In genomic region chrY:24825069-24825468, GRCh38 we compare ENCODE assay signal across 12 cellular contexts. TPM values are rescaled to one million over a fixed set of nuclear protein-coding genes. Genes with fewer than 3 reads are reported as not detected.
A peak's percentile ranks its signal among the peaks of the same experiment; 100 is the strongest.
DNase-seq lines count a peak whose midpoint lies in the region; ATAC-seq and FAIRE-seq lines count a peak whose summit lies in the region.
"Not testable (repeated sequence)": the region's sequence is repeated elsewhere in the genome, so short reads cannot be mapped to it uniquely, and the experiment has no call there.
"Had no signal": no experiment of that assay in that cellular context is flagged by ENCODE, and none has a peak within 500 bp of the region (broad histone marks: within the 10 kb centered on the region; RNA-seq: fewer than 3 reads in every experiment).

No MANE protein-coding gene starts in this region.

- peak; percentile 98 for FAIRE-seq in RCC 7860 (lab: Jason Lieb, UNC)

- ATAC-seq in left lobe of liver = peak; percentile 60

- DNase-seq in RCC 7860 (ENCODE audit: low spot score); left lobe of liver (ENCODE audit: low spot score): not testable (repeated sequence)

RNA-seq across cellular contexts. Expression of gene DAZ4, which starts 8.7 kb away (rescaled TPM):
- total RNA-seq in left lobe of liver = not detected
- total RNA-seq: A172; A673; B cell; Caco-2; Calu3; CD4-positive, alpha-beta memory T cell; CD4-positive, alpha-beta T cell; CD4-positive, CD25-positive, alpha-beta regulatory T cell; CD8-positive, alpha-beta memory T cell; CD8-positive, alpha-beta T cell had no signal

RNA-seq across cellular contexts. Expression of gene DAZ3, which starts 11.9 kb away (rescaled TPM):
- not detected for total RNA-seq in left lobe of liver
- total RNA-seq: A172; A673; B cell; Caco-2; Calu3; CD4-positive, alpha-beta memory T cell; CD4-positive, alpha-beta T cell; CD4-positive, CD25-positive, alpha-beta regulatory T cell; CD8-positive, alpha-beta memory T cell; CD8-positive, alpha-beta T cell had no signal
